ENCODE assay signal across 12 cellular contexts in genomic region chr2:86861628-86862379, GRCh38. TPM values are rescaled to one million over a fixed set of nuclear protein-coding genes. Genes with fewer than 3 reads are reported as not detected.
DNase-seq lines count a peak whose midpoint lies in the region; ATAC-seq and TF ChIP-seq lines count a peak whose summit lies in the region.
"Not testable (repeated sequence)": the region's sequence is repeated elsewhere in the genome, so short reads cannot be mapped to it uniquely, and the experiment has no call there.
"Had no signal": no experiment of that assay in that cellular context is flagged by ENCODE, and none has a peak within 500 bp of the region (broad histone marks: within the 10 kb centered on the region; RNA-seq: fewer than 3 reads in every experiment).

Gene CD8B (minus strand): TSS chr2:86861886. CDS start chr2:86861865, 21 bp downstream.

- H3K27ac ChIP-seq in colonic mucosa, psoas muscle: not testable (repeated sequence)
- peak within 1 kb of the TSS; percentile 70 for H3K27ac ChIP-seq in thymus (ENCODE audit: low read depth)

- intact Hi-C loops in Caco-2 (cut with micrococcal nuclease; ENCODE audit: unreplicated experiment); colonic mucosa (cut with DNase I); left cardiac atrium (cut with DNase I); psoas muscle (cut with DNase I): not testable (repeated sequence)

- not testable (repeated sequence) for H3K36me3 Mint-ChIP-seq in Caco-2 (ENCODE audit: insufficient read depth, unreplicated experiment)
- H3K36me3 Mint-ChIP-seq in activated CD8-positive, alpha-beta memory T cell treated with anti-CD3 and anti-CD28 coated beads, Interleukin-2, amount 10 ng/mL, durations not matched to agents 7 days and 5 days = peaks cover 15% of the 10 kb centered on the region

- not testable (repeated sequence) for H3K9me3 Mint-ChIP-seq in Caco-2 (ENCODE audit: unreplicated experiment); activated CD8-positive, alpha-beta memory T cell treated with anti-CD3 and anti-CD28 coated beads, Interleukin-2, amount 10 ng/mL, durations not matched to agents 7 days and 5 days (ENCODE audit: low read depth)

- H3K4me1 Mint-ChIP-seq in Caco-2 (ENCODE audit: low read depth, unreplicated experiment) = not testable (repeated sequence)
- H3K4me1 Mint-ChIP-seq in activated CD8-positive, alpha-beta memory T cell treated with anti-CD3 and anti-CD28 coated beads, Interleukin-2, amount 10 ng/mL, durations not matched to agents 7 days and 5 days = peaks cover 25% of the 10 kb centered on the region

- peak within 1 kb of the TSS; percentile 63 for H3K4me3 Mint-ChIP-seq in Caco-2 (ENCODE audit: unreplicated experiment)
- peak within 1 kb of the TSS; percentile 95 for H3K4me3 Mint-ChIP-seq in activated CD8-positive, alpha-beta memory T cell treated with anti-CD3 and anti-CD28 coated beads, Interleukin-2, amount 10 ng/mL, durations not matched to agents 7 days and 5 days

- POLR2A ChIA-PET in Caco-2 (lab: Charles Lee) = not testable (repeated sequence)

- peak within 1 kb of the TSS in 1 of 2 donors; percentile 12 for H3K9ac ChIP-seq in colonic mucosa (ENCODE audit: low read depth in 2 of 2, low read length in 2 of 2)

- 4 to 6% (median 5%) methylated on average over 29 to 50 of the region's 55 CpGs for WGBS in psoas muscle, 3 donors
- 2% methylated on average over 49 of the region's 55 CpGs for WGBS in thymus

- H3K4me1 ChIP-seq in Caco-2; colonic mucosa; psoas muscle; thymus (ENCODE audit: control insufficient read depth, insufficient read depth, low read length): not testable (repeated sequence)

- CTCF ChIA-PET in Caco-2 (lab: Charles Lee); activated CD8-positive, alpha-beta memory T cell treated with anti-CD3 and anti-CD28 coated beads, Interleukin-2, amount 10 ng/mL, durations not matched to agents 7 days and 5 days (lab: Charles Lee): not testable (repeated sequence)

- H3K36me3 ChIP-seq in Caco-2 (ENCODE audit: control insufficient read depth, insufficient read depth, low read length); colonic mucosa; psoas muscle (ENCODE audit: insufficient read depth in 1 of 2, low read depth in 1 of 2); thymus (ENCODE audit: control insufficient read depth, insufficient read depth): not testable (repeated sequence)

- TF ChIP-seq CTCF in Caco-2 (IDR thresholded peaks at IDR 0.05; ENCODE audit: insufficient read depth in 1 of 2, low read depth in 1 of 2, low read length in 1 of 2, severe bottlenecking in 1 of 2, unreplicated experiment in 1 of 2); colonic mucosa (IDR thresholded peaks at IDR 0.05); psoas muscle (IDR thresholded peaks at IDR 0.05): not testable (repeated sequence)

- H3K9me3 ChIP-seq in Caco-2; colonic mucosa; psoas muscle; thymus (ENCODE audit: control insufficient read depth): not testable (repeated sequence)

- not testable (repeated sequence) for BruUV-seq in Caco-2 (replicated peaks; lab: Mats Ljungman, UMichigan)

- H3K4me3 ChIP-seq in Caco-2 (ENCODE audit: low read depth, low read length) (peak within 1 kb of the TSS; percentile 29), colonic mucosa (peak within 1 kb of the TSS; percentile 31), psoas muscle (peak within 1 kb of the TSS; percentile 55), thymus (ENCODE audit: low read length) (peak within 1 kb of the TSS; percentile 60)

- H3K27ac Mint-ChIP-seq in Caco-2 (ENCODE audit: unreplicated experiment) = peak within 1 kb of the TSS; percentile 28
- H3K27ac Mint-ChIP-seq in activated CD8-positive, alpha-beta memory T cell treated with anti-CD3 and anti-CD28 coated beads, Interleukin-2, amount 10 ng/mL, durations not matched to agents 7 days and 5 days = peak within 1 kb of the TSS; percentile 96

- DNase-seq in Caco-2; activated CD8-positive, alpha-beta memory T cell treated with anti-CD3 and anti-CD28 coated beads, Interleukin-2, amount 10 ng/mL, durations not matched to agents 7 days and 5 days; colonic mucosa; left cardiac atrium; psoas muscle: not testable (repeated sequence)
- peak; percentile 3 for DNase-seq in NCI-H2227 (lab: John Stamatoyannopoulos, UW; ENCODE audit: unreplicated experiment)
- DNase-seq in left kidney (ENCODE audit: low read depth, low spot score) = peak; percentile 63

- H3K27me3 Mint-ChIP-seq in Caco-2 (ENCODE audit: insufficient read depth, unreplicated experiment); activated CD8-positive, alpha-beta memory T cell treated with anti-CD3 and anti-CD28 coated beads, Interleukin-2, amount 10 ng/mL, durations not matched to agents 7 days and 5 days: not testable (repeated sequence)

- ATAC-seq in activated CD8-positive, alpha-beta memory T cell treated with anti-CD3 and anti-CD28 coated beads, Interleukin-2, amount 10 ng/mL, durations not matched to agents 7 days and 5 days = peak; percentile 44
- ATAC-seq in left cardiac atrium = peak; percentile 58 to 64
- ATAC-seq in psoas muscle = peak; percentile 48 to 90 (median 82)

- not testable (repeated sequence) for H3K27me3 ChIP-seq in Caco-2 (replicated peaks; ENCODE audit: control insufficient read depth, insufficient read depth, low read length); colonic mucosa; psoas muscle (ENCODE audit: insufficient read depth in 3 of 3, low read length in 2 of 3); thymus (ENCODE audit: control insufficient read depth, insufficient read depth)

RNA-seq across cellular contexts. Expression of gene CD8B, which starts in this region (rescaled TPM):
- total RNA-seq in Caco-2 (2022) = 9.1 and 10.0 TPM in 2 replicates
- total RNA-seq in activated CD8-positive, alpha-beta memory T cell treated with anti-CD3 and anti-CD28 coated beads, Interleukin-2, amount 10 ng/mL, durations not matched to agents 7 days and 5 days = 100 to 1,000 TPM; 296 to 396 TPM
- 1 to 10 TPM; 1.5 to 1.8 TPM for total RNA-seq in colonic mucosa
- 1 to 10 TPM in 1 of 2 donors, under 1 TPM in 1; 0.81 to 1.8 TPM for total RNA-seq in left cardiac atrium
- under 1 TPM in 1 of 4 donors, not detected in 3; 0.43 TPM for total RNA-seq in psoas muscle
- under 1 TPM in 2 of 3 donors, not detected in 1; 0.12 to 0.13 TPM for polyA plus RNA-seq in psoas muscle
- polyA plus RNA-seq in thymus = 111 TPM
- total RNA-seq: dermis microvascular lymphatic vessel endothelial cell, MCF 10A, osteocyte had no signal
- polyA plus RNA-seq: A549 had no signal

Comparison
In these comparisons a context has a peak if more than half of its experiments do, and no peak if none do; other contexts are left out.
1. RNA of gene CD8B (total RNA-seq): 296 to 396 TPM in activated CD8-positive, alpha-beta memory T cell treated with anti-CD3 and anti-CD28 coated beads, Interleukin-2, amount 10 ng/mL, durations not matched to agents 7 days and 5 days; 9.1 to 10.0 TPM in Caco-2, 1.5 to 1.8 TPM in colonic mucosa, 0.81 to 1.8 TPM in left cardiac atrium and 0.43 TPM in psoas muscle; every median in the first group is over 10 times any median in the second.
2. RNA of gene CD8B (polyA plus RNA-seq): 111 TPM in thymus (single experiment); 0.12 to 0.13 TPM in psoas muscle; every median in the first group is over 10 times any median in the second.
3. Peak in ATAC-seq and H3K4me3 ChIP-seq in psoas muscle; RNA of the gene not detected or under 1 TPM.
4. Peak in every context shown above with its lines, with median percentiles within 50 percentile points of each other: H3K4me3 ChIP-seq and ATAC-seq.